In the genomic region with DNA sequence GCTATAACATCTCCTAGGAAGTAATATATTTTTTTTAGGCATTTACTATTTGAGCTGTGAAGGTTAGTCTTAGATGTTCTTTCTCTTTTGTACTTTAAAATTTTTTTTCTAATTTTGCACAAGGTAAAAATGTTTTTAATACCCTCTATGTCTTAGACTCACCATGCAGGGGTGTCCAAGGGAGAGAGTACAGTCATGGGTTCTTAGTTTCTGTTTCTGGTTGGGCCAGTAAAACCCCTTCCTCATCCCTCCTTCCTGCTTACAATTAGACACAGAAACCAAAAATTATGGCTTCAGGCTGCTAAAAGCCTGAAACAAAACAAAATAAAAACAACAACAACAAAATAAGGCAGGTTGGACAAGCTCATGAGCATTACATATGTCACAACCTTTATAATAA, we compare ENCODE assay signal across 22 cellular contexts.
DNase-seq lines count a peak whose midpoint lies in the region; ATAC-seq, FAIRE-seq and TF ChIP-seq lines count a peak whose summit lies in the region.
"Had no signal": no experiment of that assay in that cellular context is flagged by ENCODE, and none has a peak within 500 bp of the region (broad histone marks: within the 10 kb centered on the region; RNA-seq: fewer than 3 reads in every experiment).

No MANE protein-coding gene starts in this region.

- ATAC-seq in GM18502 (IDR thresholded peaks at IDR 0.05; ENCODE audit: poor library complexity, unreplicated experiment) (peak; percentile 42), GM21723 (IDR thresholded peaks at IDR 0.05; ENCODE audit: unreplicated experiment) (peak; percentile 62), HG03521 (IDR thresholded peaks at IDR 0.05; ENCODE audit: unreplicated experiment) (peak; percentile 42)
- ATAC-seq: activated CD8-positive, alpha-beta T cell treated with anti-CD3 and anti-CD28 coated beads for 36 hours; gastrocnemius medialis; left ventricle myocardium superior had no signal

- intact Hi-C loops in endothelial cell of umbilical vein (cut with micrococcal nuclease), result loop anchor here (2.0 to 10.0 kb wide), 5 partner anchors 169 to 1213 kb away; a partner anchor contains a TSS

- no peaks in the 10 kb centered on the region for H3K79me2 ChIP-seq in endothelial cell of umbilical vein (ENCODE audit: control insufficient read depth, insufficient read depth, low read length)

- H3K9me3 ChIP-seq in endothelial cell of umbilical vein (replicated peaks; ENCODE audit: control insufficient read depth, insufficient read depth, low read length) (no peaks in the 10 kb centered on the region), small intestine (ENCODE audit: control insufficient read depth, low read depth) (no peaks in the 10 kb centered on the region)
- H3K9me3 ChIP-seq: esophagus muscularis mucosa, gastrocnemius medialis, sigmoid colon had no signal

- peaks cover 53% of the 10 kb centered on the region for H3K4me1 ChIP-seq in endothelial cell of umbilical vein (ENCODE audit: control insufficient read depth, extremely low read depth, insufficient read depth, low read length)
- no peaks in the 10 kb centered on the region for H3K4me1 ChIP-seq in small intestine (ENCODE audit: control insufficient read depth in 2 of 2, insufficient read depth in 1 of 2, low read depth in 1 of 2, low read length in 1 of 2)
- H3K4me1 ChIP-seq: esophagus muscularis mucosa, gastrocnemius medialis, sigmoid colon had no signal

- peak overlapping the region; percentile 57 for H3K4me2 ChIP-seq in endothelial cell of umbilical vein (ENCODE audit: insufficient read depth, low read length)

- H3K9ac ChIP-seq in endothelial cell of umbilical vein (replicated peaks; ENCODE audit: extremely low read depth, insufficient read depth, low read length), result no peak overlapping the region

- TF ChIP-seq CTCF in endothelial cell of umbilical vein (IDR thresholded peaks at IDR 0.05; ENCODE audit: extremely low read depth in 1 of 2, insufficient read depth in 1 of 2, low read depth in 1 of 2, low read length in 2 of 2), result no peak

- H3K27ac ChIP-seq in endothelial cell of umbilical vein (ENCODE audit: insufficient read depth, low read depth, low read length) (peak overlapping the region; percentile 85), small intestine (ENCODE audit: low read depth in 1 of 2, low read length in 1 of 2) (no peak overlapping the region)
- H3K27ac ChIP-seq: esophagus muscularis mucosa, gastrocnemius medialis, sigmoid colon had no signal

- no peaks in the 10 kb centered on the region for H4K20me1 ChIP-seq in endothelial cell of umbilical vein (replicated peaks; ENCODE audit: control insufficient read depth, extremely low read depth, insufficient read depth, low read length)

- H3K4me3 ChIP-seq in endothelial cell of umbilical vein (replicated peaks in 1 of 3; ENCODE audit: insufficient read depth in 1 of 3, low read depth in 1 of 3, low read length in 3 of 3) (no peak overlapping the region), small intestine (ENCODE audit: low read depth in 1 of 2, low read length in 2 of 2) (no peak overlapping the region)
- H3K4me3 ChIP-seq: esophagus muscularis mucosa, gastrocnemius medialis, sigmoid colon had no signal

- H3K27me3 ChIP-seq in endothelial cell of umbilical vein (ENCODE audit: control insufficient read depth in 2 of 2, insufficient read depth in 2 of 2, low read length in 2 of 2), result no peaks in the 10 kb centered on the region
- no peaks in the 10 kb centered on the region for H3K27me3 ChIP-seq in small intestine (ENCODE audit: control insufficient read depth in 2 of 2, insufficient read depth in 2 of 2, low read length in 2 of 2)
- H3K27me3 ChIP-seq: esophagus muscularis mucosa, gastrocnemius medialis, sigmoid colon had no signal

- no peak overlapping the region for H2AFZ ChIP-seq in endothelial cell of umbilical vein (ENCODE audit: low read depth, low read length)

- H3K36me3 ChIP-seq in endothelial cell of umbilical vein (ENCODE audit: control insufficient read depth in 2 of 2, extremely low read depth in 1 of 2, insufficient read depth in 2 of 2, low read length in 2 of 2) (no peaks in the 10 kb centered on the region), small intestine (ENCODE audit: control insufficient read depth in 2 of 2, insufficient read depth in 2 of 2, low read length in 2 of 2) (no peaks in the 10 kb centered on the region)
- H3K36me3 ChIP-seq: esophagus muscularis mucosa, gastrocnemius medialis, sigmoid colon had no signal

- DNase-seq in endothelial cell of umbilical vein (ENCODE audit: low read depth, low spot score) (no peak), anterior cingulate cortex (lab: John Stamatoyannopoulos, UW) (no peak), NCI-H128 (lab: John Stamatoyannopoulos, UW; ENCODE audit: unreplicated experiment) (no peak), small intestine (no peak)
- DNase-seq: activated CD4-positive, CD25-positive, alpha-beta regulatory T cell; activated CD8-positive, alpha-beta T cell treated with anti-CD3 and anti-CD28 coated beads for 36 hours; activated gamma-delta T cell treated with Interleukin-2 at 50 U/mL for 16 hours; CD4-positive, alpha-beta T cell; DMS 273 treated with DMSO at 0.1 percent for 48 hours; effector memory CD4-positive, alpha-beta T cell; gastrocnemius medialis; HCEC 1CT; left ventricle myocardium superior; NCI-H2171; NCI-H524 treated with DMSO at 0.1 percent for 48 hours; posterior cingulate gyrus; sigmoid colon had no signal

- no peaks in the 10 kb centered on the region for H3K9me1 ChIP-seq in endothelial cell of umbilical vein (replicated peaks; ENCODE audit: control insufficient read depth, extremely low read depth, insufficient read depth, low read length)

- POLR2A ChIA-PET in endothelial cell of umbilical vein (lab: Charles Lee), result no interaction called here

- FAIRE-seq in endothelial cell of umbilical vein (lab: Jason Lieb, UNC), result no peak
- no peak for FAIRE-seq in small intestine (lab: Jason Lieb, UNC)
- FAIRE-seq: islet of Langerhans had no signal

- TF ChIP-seq POLR2A in endothelial cell of umbilical vein (IDR thresholded peaks at IDR 0.05; ENCODE audit: low read depth, low read length), result no peak

- CTCF ChIA-PET in endothelial cell of umbilical vein (lab: Charles Lee), result interaction anchor here (0.8 to 1.3 kb wide), 2 partner anchors 495 to 587 kb away, joined by 4 read pairs; no protein-coding TSS in a partner anchor

- dilution Hi-C loops in endothelial cell of umbilical vein (cut with MboI; ENCODE audit: extremely low pct_ligation_motif_present, low sequenced_read_pairs), result no loop called here

- no TSS peak for BruUV-seq in endothelial cell of umbilical vein (replicated peaks; lab: Mats Ljungman, UMichigan)

TF ChIP-seq in endothelial cell of umbilical vein, 7 proteins besides CTCF, POLR2A, EP300 and RAD21:
- no peak for TF ChIP-seq GATA2 (IDR thresholded peaks at IDR 0.05; ENCODE audit: insufficient read depth, insufficient read length, low read depth, low read length)
- TF ChIP-seq, protein P1, sequence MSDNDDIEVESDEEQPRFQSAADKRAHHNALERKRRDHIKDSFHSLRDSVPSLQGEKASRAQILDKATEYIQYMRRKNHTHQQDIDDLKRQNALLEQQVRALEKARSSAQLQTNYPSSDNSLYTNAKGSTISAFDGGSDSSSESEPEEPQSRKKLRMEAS (IDR thresholded peaks at IDR 0.05; ENCODE audit: insufficient read depth, insufficient read length), result no peak
- TF ChIP-seq POLR2AphosphoS5 (IDR thresholded peaks at IDR 0.05; ENCODE audit: insufficient read depth, low read depth, low read length), result no peak
- TF ChIP-seq EZH2 (IDR thresholded peaks at IDR 0.05; ENCODE audit: borderline replicate concordance, low read depth, low read length, severe bottlenecking), result no peak
- no peak for TF ChIP-seq FOS (IDR thresholded peaks at IDR 0.05; ENCODE audit: borderline replicate concordance, insufficient read depth, low read length)
- no peak for TF ChIP-seq MYC (IDR thresholded peaks at IDR 0.05; ENCODE audit: low read depth, low read length)
- TF ChIP-seq JUN (IDR thresholded peaks at IDR 0.05; ENCODE audit: borderline replicate concordance, insufficient read depth, insufficient read length, low read depth), result no peak
TF ChIP-seq in endothelial cell of umbilical vein: peak in this region for 0.
